1 cellular context compared by ENCODE assay signal in the genomic region with DNA sequence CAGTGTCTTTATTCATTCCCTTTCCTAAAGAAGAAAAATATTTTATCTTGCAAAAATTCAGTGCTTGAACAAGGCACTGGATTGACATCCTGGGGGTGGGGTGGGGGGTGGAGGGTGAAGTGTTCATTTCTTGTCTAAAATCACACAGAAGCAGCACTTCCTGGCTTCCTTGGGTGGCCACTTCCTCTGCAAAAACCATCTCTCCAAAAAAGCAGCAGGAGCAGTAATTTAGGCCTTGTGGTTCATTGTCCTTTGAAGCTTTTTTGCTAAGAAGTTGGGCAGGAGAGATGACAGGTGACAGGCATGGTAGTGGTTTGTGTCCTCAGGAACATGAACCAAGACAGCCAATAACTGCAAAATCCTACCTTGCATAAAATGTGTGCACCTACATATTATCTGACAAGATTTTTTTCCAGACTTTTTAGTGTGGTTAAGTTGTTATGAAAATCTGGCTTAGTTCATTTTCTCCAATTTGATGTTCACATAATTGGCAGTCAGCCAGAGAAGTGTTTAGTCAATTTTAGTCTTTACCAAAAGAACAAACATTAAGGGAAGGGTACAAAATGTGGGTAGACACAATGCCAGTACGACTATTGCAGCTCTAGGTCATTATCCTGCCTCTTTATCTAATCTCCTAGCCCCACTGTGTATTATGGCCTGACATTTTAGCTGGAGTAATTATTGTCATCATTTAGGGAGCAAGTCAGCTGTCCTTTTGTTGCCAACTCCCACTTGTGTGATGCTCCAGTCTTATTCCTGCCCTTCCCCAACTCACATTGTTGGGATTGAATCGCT.
TF ChIP-seq lines count a peak whose summit lies in the region.

No MANE protein-coding gene starts in this region.

TF ChIP-seq in H1, 55 proteins besides CTCF, POLR2A, EP300 and RAD21 (continued from another document):
- TF ChIP-seq CHD7 (IDR thresholded peaks at IDR 0.05; ENCODE audit: insufficient replicate concordance, low read length) (no peak), SAP30 (IDR thresholded peaks at IDR 0.05; ENCODE audit: insufficient read depth, insufficient replicate concordance, low read length) (no peak)
